8 cellular contexts compared by ENCODE assay signal in genomic region chr3:177281292-177281942, GRCh38.
A peak's percentile ranks its signal among the peaks of the same experiment; 100 is the strongest.
DNase-seq lines count a peak whose midpoint lies in the region; ATAC-seq and TF ChIP-seq lines count a peak whose summit lies in the region.

No MANE protein-coding gene starts in this region.

- WGBS in right lobe of liver (ENCODE audit: insufficient coverage, low coverage, low lambda C conversion rate, missing lambda C conversion rate): 55% methylated on average over 6 of the region's 6 CpGs

- no peak overlapping the region for H3K9ac ChIP-seq in DND-41 (ENCODE audit: low read depth, low read length)

- peak overlapping the region; percentile 5; the same call in 1 of the 2 replicates for H2AFZ ChIP-seq in DND-41 (ENCODE audit: low read depth, low read length)

- no peaks in the 10 kb centered on the region for H3K36me3 ChIP-seq in DND-41 (ENCODE audit: insufficient read depth, low read length)
- no peaks in the 10 kb centered on the region for H3K36me3 ChIP-seq in Peyer's patch
- no peaks in the 10 kb centered on the region for H3K36me3 ChIP-seq in right lobe of liver

- no peaks in the 10 kb centered on the region for H3K9me3 ChIP-seq in DND-41 (ENCODE audit: insufficient read depth, low read length, severe bottlenecking)
- no peaks in the 10 kb centered on the region for H3K9me3 ChIP-seq in Peyer's patch
- H3K9me3 ChIP-seq in right lobe of liver: no peaks in the 10 kb centered on the region

- H4K20me1 ChIP-seq in DND-41 (ENCODE audit: insufficient read depth, low read length): no peaks in the 10 kb centered on the region

- intact Hi-C loops in right lobe of liver (cut with DNase I): no loop called here

- H3K4me2 ChIP-seq in DND-41 (ENCODE audit: insufficient read depth, low read length): no peak overlapping the region

- DNase-seq in DND-41 (peak; percentile 61), Peyer's patch (peak in 2 of 3 donors; percentile 66 to 70), right lobe of liver (no peak), AML-193 (lab: John Stamatoyannopoulos, UW) (no peak), NCI-H524 (lab: John Stamatoyannopoulos, UW) (no peak), mesenteric fat pad (ENCODE audit: low spot score) (no peak)

- H3K27ac ChIP-seq in DND-41 (ENCODE audit: low read length) (peak overlapping the region; percentile 62), Peyer's patch (peak overlapping the region in 3 of 4 donors; percentile 14 to 66 (median 44)), right lobe of liver (no peak overlapping the region)

- H3K4me3 ChIP-seq in DND-41 (ENCODE audit: low read depth in 1 of 2, low read length in 2 of 2) (no peak overlapping the region), Peyer's patch (no peak overlapping the region), right lobe of liver (no peak overlapping the region)

- TF ChIP-seq CTCF in DND-41 (IDR thresholded peaks at IDR 0.05; ENCODE audit: borderline replicate concordance, extremely low read depth, low read length, poor library complexity, severe bottlenecking) (no peak), Peyer's patch (IDR thresholded peaks at IDR 0.05) (no peak), right lobe of liver (IDR thresholded peaks at IDR 0.05) (no peak)

- TF ChIP-seq POLR2A in Peyer's patch (IDR thresholded peaks at IDR 0.05): no peak
- no peak for TF ChIP-seq POLR2A in right lobe of liver (IDR thresholded peaks at IDR 0.05)

- H3K27me3 ChIP-seq in DND-41 (ENCODE audit: insufficient read depth, low read length, poor library complexity) (no peaks in the 10 kb centered on the region), Peyer's patch (no peaks in the 10 kb centered on the region), right lobe of liver (no peaks in the 10 kb centered on the region)

- no peaks in the 10 kb centered on the region for H3K79me2 ChIP-seq in DND-41 (ENCODE audit: insufficient read depth, low read length)

- ATAC-seq in DND-41 (ENCODE audit: insufficient read depth, low read depth): no peak
- peak; percentile 54 for ATAC-seq in HG03175 (IDR thresholded peaks at IDR 0.05; ENCODE audit: unreplicated experiment)
- ATAC-seq in right lobe of liver: peak in 3 of 4 donors; percentile 32 to 44 (median 39)
- ATAC-seq in GM21360 (IDR thresholded peaks at IDR 0.05; ENCODE audit: unreplicated experiment): no peak

- H3K4me1 ChIP-seq in DND-41 (ENCODE audit: insufficient read depth, low read length) (peaks cover 44% of the 10 kb centered on the region), Peyer's patch (peaks cover 0 to 38% (median 9%) of the 10 kb centered on the region in 4 donors), right lobe of liver (no peaks in the 10 kb centered on the region)

Comparison
In these comparisons a context has a peak if more than half of its experiments do, and no peak if none do; other contexts are left out.
1. ATAC-seq: peak in HG03175 (single experiment) and right lobe of liver (3 of 4); none in DND-41 (single experiment) and GM21360 (single experiment).
2. DNase-seq: peak in DND-41 (single experiment) and Peyer's patch (2 of 3); none in right lobe of liver (0 of 3), AML-193 (0 of 2), NCI-H524 (0 of 2) and mesenteric fat pad (single experiment).
3. H3K27ac ChIP-seq: peak in DND-41 (single experiment) and Peyer's patch (3 of 4); none in right lobe of liver (0 of 3).